ENCODE assay signal across 9 cellular contexts in genomic region chr4:118076958-118077766, GRCh38.
DNase-seq lines count a peak whose midpoint lies in the region; ATAC-seq and TF ChIP-seq lines count a peak whose summit lies in the region.
"Had no signal": no experiment of that assay in that cellular context is flagged by ENCODE, and none has a peak within 500 bp of the region (broad histone marks: within the 10 kb centered on the region; RNA-seq: fewer than 3 reads in every experiment).

No MANE protein-coding gene starts in this region.

- no peak overlapping the region for H3K27ac ChIP-seq in SU-DHL-6 (ENCODE audit: low read depth, low read length)
- H3K27ac ChIP-seq: neutrophil had no signal

- H4K20me1 ChIP-seq in SU-DHL-6 (ENCODE audit: low read depth, low read length), result no peaks in the 10 kb centered on the region

- peak overlapping the region; percentile 89 for H2AFZ ChIP-seq in SU-DHL-6 (ENCODE audit: low read depth, low read length, severe bottlenecking)

- peak; percentile 43 for DNase-seq in D341Med (ENCODE audit: low spot score)
- peak; percentile 22 for DNase-seq in kidney tubule cell (ENCODE audit: low spot score)
- no peak for DNase-seq in NCI-H1048 (lab: John Stamatoyannopoulos, UW)
- no peak for DNase-seq in inferior parietal cortex (ENCODE audit: extremely low spot score)

- no peaks in the 10 kb centered on the region for H3K79me2 ChIP-seq in SU-DHL-6 (ENCODE audit: insufficient read depth, low read length)

- H3K9me2 ChIP-seq in SU-DHL-6 (replicated peaks; ENCODE audit: insufficient read depth, low read length), result no peaks in the 10 kb centered on the region

- no peak overlapping the region for H3K9ac ChIP-seq in SU-DHL-6 (ENCODE audit: low read length)

- H3K36me3 ChIP-seq in SU-DHL-6 (ENCODE audit: low read length), result no peaks in the 10 kb centered on the region
- H3K36me3 ChIP-seq: neutrophil had no signal

- ATAC-seq in GM18861 (IDR thresholded peaks at IDR 0.05; ENCODE audit: unreplicated experiment) (peak; percentile 90), HG03354 (IDR thresholded peaks at IDR 0.05; ENCODE audit: poor library complexity, severe bottlenecking, unreplicated experiment) (peak; percentile 75), HG03196 (IDR thresholded peaks at IDR 0.05; ENCODE audit: unreplicated experiment) (no peak)

- TF ChIP-seq CTCF in SU-DHL-6 (IDR thresholded peaks at IDR 0.05; ENCODE audit: insufficient read depth, low read length, poor library complexity, severe bottlenecking), result no peak

- H3K9me3 ChIP-seq in SU-DHL-6 (ENCODE audit: insufficient read depth, low read length), result no peaks in the 10 kb centered on the region
- H3K9me3 ChIP-seq: neutrophil had no signal

- no peak overlapping the region for H3K4me3 ChIP-seq in SU-DHL-6 (ENCODE audit: insufficient read depth, low read length, poor library complexity, severe bottlenecking)

- no peaks in the 10 kb centered on the region for H3F3A ChIP-seq in SU-DHL-6 (ENCODE audit: insufficient read depth)

- H3K27me3 ChIP-seq in SU-DHL-6 (ENCODE audit: low read length), result no peaks in the 10 kb centered on the region
- H3K27me3 ChIP-seq: neutrophil had no signal

- H3K4me2 ChIP-seq in SU-DHL-6 (ENCODE audit: low read depth, low read length, poor library complexity, severe bottlenecking), result no peak overlapping the region

Comparison
In these comparisons a context has a peak if more than half of its experiments do, and no peak if none do; other contexts are left out.
1. DNase-seq: peak in D341Med (single experiment) and kidney tubule cell (single experiment); none in NCI-H1048 (single experiment) and inferior parietal cortex (single experiment).